8 cellular contexts compared by ENCODE assay signal in the genomic region with DNA sequence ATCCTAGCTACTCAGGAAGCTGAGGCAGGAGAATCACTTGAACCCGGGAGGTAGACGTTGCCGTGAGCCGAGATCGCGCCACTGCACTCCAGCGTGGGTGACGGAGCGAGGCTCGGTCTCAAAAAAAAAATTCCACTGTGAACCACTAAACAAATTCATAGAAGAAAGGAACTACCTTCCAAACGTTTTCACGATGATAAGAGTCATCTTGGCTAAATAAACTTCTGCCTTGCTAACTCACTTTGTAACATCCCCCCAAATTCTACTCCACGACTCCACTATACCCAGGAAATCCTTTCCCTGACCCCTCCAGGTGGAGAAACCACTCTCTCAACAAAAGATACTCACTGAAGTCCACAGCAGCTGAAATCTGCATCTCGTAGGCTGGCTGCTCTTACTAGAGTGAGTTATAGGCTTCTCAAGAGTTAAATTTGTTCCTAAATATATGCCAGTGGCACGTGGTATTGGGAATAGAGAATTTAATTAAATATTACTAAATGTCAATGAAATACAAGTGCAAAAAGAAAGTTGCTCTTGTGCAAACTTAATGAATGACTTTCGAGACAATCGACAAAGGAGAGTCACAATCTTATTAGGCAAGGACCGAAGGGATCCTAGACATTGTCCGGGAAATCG. TPM values are rescaled to one million over a fixed set of nuclear protein-coding genes. Genes with fewer than 3 reads are reported as not detected.
A peak's percentile ranks its signal among the peaks of the same experiment; 100 is the strongest.
DNase-seq lines count a peak whose midpoint lies in the region; FAIRE-seq and TF ChIP-seq lines count a peak whose summit lies in the region.

No MANE protein-coding gene starts in this region.

- H3K27ac ChIP-seq in kidney (ENCODE audit: low read depth in 2 of 2, low read length in 2 of 2) (peak overlapping the region in 1 of 2 donors; percentile 68), tibial artery (peak overlapping the region; percentile 75 to 94)

- H3K36me3 ChIP-seq in kidney (ENCODE audit: control insufficient read depth in 1 of 2, insufficient read depth in 2 of 2, low read length in 2 of 2), result no peaks in the 10 kb centered on the region
- H3K36me3 ChIP-seq in tibial artery, result no peaks in the 10 kb centered on the region

- H3K36me3 Mint-ChIP-seq in activated naive CD4-positive, alpha-beta T cell treated with anti-CD3 and anti-CD28 coated beads, Interleukin-2, amount 10 ng/mL, durations not matched to agents 7 days and 5 days, result peaks cover 5% of the 10 kb centered on the region

- H3K4me1 ChIP-seq in kidney (ENCODE audit: control insufficient read depth in 1 of 2, insufficient read depth in 1 of 2, low read depth in 1 of 2, low read length in 2 of 2) (peaks cover 4 to 9% of the 10 kb centered on the region in 2 donors), tibial artery (peaks cover 0 to 31% (median 19%) of the 10 kb centered on the region in 4 donors)

- TF ChIP-seq CTCF in kidney (IDR thresholded peaks at IDR 0.05; ENCODE audit: borderline replicate concordance, extremely low read depth, insufficient read depth) (no peak), tibial artery (IDR thresholded peaks at IDR 0.05) (no peak)

- H3K27me3 ChIP-seq in tibial artery, result no peaks in the 10 kb centered on the region

- peak overlapping the region; percentile 61 to 80 for H3K4me3 ChIP-seq in kidney (ENCODE audit: low read length in 2 of 2)
- H3K4me3 ChIP-seq in tibial artery, result peak overlapping the region; percentile 76 to 98

- peak overlapping the region; percentile 72 for H3K27ac Mint-ChIP-seq in activated naive CD4-positive, alpha-beta T cell treated with anti-CD3 and anti-CD28 coated beads, Interleukin-2, amount 10 ng/mL, durations not matched to agents 7 days and 5 days

- CTCF ChIA-PET in activated naive CD4-positive, alpha-beta T cell treated with anti-CD3 and anti-CD28 coated beads, Interleukin-2, amount 10 ng/mL, durations not matched to agents 7 days and 5 days (lab: Charles Lee), result no interaction called here

- intact Hi-C loops in kidney (cut with DNase I), result no loop called here
- intact Hi-C loops in tibial artery (cut with DNase I; ENCODE audit: low total_unique reads), result loop anchor here (10.0 kb wide), 1 partner anchor 201 kb away; the partner anchor contains the start of gene GTF2IRD1

- peaks cover 49% of the 10 kb centered on the region for H3K4me1 Mint-ChIP-seq in activated naive CD4-positive, alpha-beta T cell treated with anti-CD3 and anti-CD28 coated beads, Interleukin-2, amount 10 ng/mL, durations not matched to agents 7 days and 5 days

- H3K27me3 Mint-ChIP-seq in activated naive CD4-positive, alpha-beta T cell treated with anti-CD3 and anti-CD28 coated beads, Interleukin-2, amount 10 ng/mL, durations not matched to agents 7 days and 5 days, result peaks cover 15% of the 10 kb centered on the region

- no peaks in the 10 kb centered on the region for H3K9me3 Mint-ChIP-seq in activated naive CD4-positive, alpha-beta T cell treated with anti-CD3 and anti-CD28 coated beads, Interleukin-2, amount 10 ng/mL, durations not matched to agents 7 days and 5 days

- H3K9ac ChIP-seq in kidney (ENCODE audit: low read length in 2 of 2), result peak overlapping the region; percentile 51 to 79

- FAIRE-seq in kidney (lab: Jason Lieb, UNC), result no peak

- H3K9me3 ChIP-seq in kidney (ENCODE audit: control insufficient read depth in 1 of 2, low read length in 2 of 2) (no peaks in the 10 kb centered on the region), tibial artery (no peaks in the 10 kb centered on the region)

- peak; percentile 26 for DNase-seq in activated T-cell treated with anti-CD3 and anti-CD28 coated beads, Interleukin-2, amount 50 U/mL, for 1 hour
- no peak for DNase-seq in activated T-cell treated with anti-CD3 and anti-CD28 coated beads, Interleukin-2, amount 50 U/mL, for 48 hours
- no peak for DNase-seq in activated naive CD4-positive, alpha-beta T cell treated with anti-CD3 and anti-CD28 coated beads, Interleukin-2, amount 10 ng/mL, durations not matched to agents 7 days and 5 days
- no peak for DNase-seq in kidney
- DNase-seq in tibial artery, result no peak
- DNase-seq in activated gamma-delta T cell (lab: John Stamatoyannopoulos, UW), result no peak
- DNase-seq in cerebellar nuclear complex (lab: John Stamatoyannopoulos, UW), result no peak
- DNase-seq in NCI-H226, result no peak

- H3K4me3 Mint-ChIP-seq in activated naive CD4-positive, alpha-beta T cell treated with anti-CD3 and anti-CD28 coated beads, Interleukin-2, amount 10 ng/mL, durations not matched to agents 7 days and 5 days, result peak overlapping the region; percentile 77

RNA-seq across cellular contexts. Expression of gene GTF2I, which starts 1.6 kb away (rescaled TPM):
- 241 TPM for total RNA-seq in kidney
- 31.8 TPM for polyA plus RNA-seq in kidney (ENCODE audit: insufficient read depth, low read depth, low replicate concordance)
